In the genomic region with DNA sequence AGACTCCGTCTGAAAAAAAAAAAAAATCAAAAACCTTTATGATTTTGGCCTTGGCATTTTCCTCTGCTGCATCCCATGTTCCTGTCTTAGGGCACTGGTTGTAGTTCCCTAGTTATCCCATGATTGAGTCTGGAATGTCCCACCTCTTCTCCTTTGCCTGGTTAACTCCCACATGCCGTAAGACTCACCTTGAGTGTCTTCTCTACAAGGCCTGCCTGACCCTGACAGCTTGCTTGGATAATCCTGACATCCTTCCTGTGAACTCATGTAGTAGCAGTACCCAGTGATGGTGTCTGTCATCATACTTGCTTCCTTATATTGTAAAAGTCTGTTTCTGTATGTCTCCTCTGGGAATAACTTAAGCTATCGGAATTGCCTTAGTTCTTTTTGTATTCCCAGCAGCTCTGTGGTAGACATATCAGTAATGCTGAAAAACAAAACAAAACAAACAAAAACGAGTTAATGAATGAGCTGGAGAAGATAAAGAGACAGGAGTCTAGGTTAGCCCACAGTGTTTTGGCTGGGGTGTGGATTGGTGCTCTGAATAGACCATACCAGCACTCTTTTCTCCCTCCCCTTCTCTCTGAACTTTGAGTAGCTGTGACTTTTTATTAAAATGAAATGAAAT, we compare ENCODE assay signal across 17 cellular contexts. TPM values are rescaled to one million over a fixed set of nuclear protein-coding genes. Genes with fewer than 3 reads are reported as not detected.
DNase-seq lines count a peak whose midpoint lies in the region; ATAC-seq and TF ChIP-seq lines count a peak whose summit lies in the region.
"Had no signal": no experiment of that assay in that cellular context is flagged by ENCODE, and none has a peak within 500 bp of the region (broad histone marks: within the 10 kb centered on the region; RNA-seq: fewer than 3 reads in every experiment).

No MANE protein-coding gene starts in this region.

- TF ChIP-seq CTCF in upper lobe of right lung (IDR thresholded peaks at IDR 0.05): no peak

- no peaks in the 10 kb centered on the region for H3K36me3 ChIP-seq in upper lobe of right lung
- H3K36me3 ChIP-seq: uterus had no signal

- DNase-seq in activated naive CD4-positive, alpha-beta T cell treated with anti-CD3 and anti-CD28 coated beads, Interleukin-2, amount 10 ng/mL, durations not matched to agents 7 days and 5 days: no peak
- no peak for DNase-seq in activated naive CD4-positive, alpha-beta T cell treated with Interleukin-2 at 50 U/mL for 16 hours
- peak; percentile 4 for DNase-seq in UCSD-AML1 (lab: John Stamatoyannopoulos, UW; ENCODE audit: unreplicated experiment)
- DNase-seq in kidney tubule cell (ENCODE audit: low spot score): peak; percentile 18
- no peak for DNase-seq in upper lobe of right lung
- DNase-seq in posterior vena cava (ENCODE audit: low spot score): no peak
- DNase-seq: caudate nucleus; GM23248; islet precursor cell; Kasumi-1; NCI-H2081 treated with DMSO at 0.1 percent for 48 hours; NK-92 treated with Interleukin-12 subunit alpha and Interleukin-12 subunit beta, amount 100 ng/mL, for 24 hours; SIG-M5; uterus had no signal

- H3K9me3 ChIP-seq in upper lobe of right lung: no peaks in the 10 kb centered on the region
- H3K9me3 ChIP-seq: uterus had no signal

- H3K4me3 Mint-ChIP-seq in activated naive CD4-positive, alpha-beta T cell treated with anti-CD3 and anti-CD28 coated beads, Interleukin-2, amount 10 ng/mL, durations not matched to agents 7 days and 5 days: no peak overlapping the region

- ATAC-seq in upper lobe of right lung: peak; percentile 41
- ATAC-seq in GM21360 (IDR thresholded peaks at IDR 0.05; ENCODE audit: unreplicated experiment): no peak
- ATAC-seq in GM18502 (IDR thresholded peaks at IDR 0.05; ENCODE audit: poor library complexity, unreplicated experiment): no peak

- peaks cover 87% of the 10 kb centered on the region for H3K4me1 Mint-ChIP-seq in activated naive CD4-positive, alpha-beta T cell treated with anti-CD3 and anti-CD28 coated beads, Interleukin-2, amount 10 ng/mL, durations not matched to agents 7 days and 5 days

- peak overlapping the region; percentile 1 for H3K27ac Mint-ChIP-seq in activated naive CD4-positive, alpha-beta T cell treated with anti-CD3 and anti-CD28 coated beads, Interleukin-2, amount 10 ng/mL, durations not matched to agents 7 days and 5 days

- no peaks in the 10 kb centered on the region for H3K27me3 Mint-ChIP-seq in activated naive CD4-positive, alpha-beta T cell treated with anti-CD3 and anti-CD28 coated beads, Interleukin-2, amount 10 ng/mL, durations not matched to agents 7 days and 5 days

- intact Hi-C loops in upper lobe of right lung (cut with DNase I) (no loop called here), posterior vena cava (cut with DNase I) (no loop called here)

- no peaks in the 10 kb centered on the region for H3K27me3 ChIP-seq in upper lobe of right lung
- H3K27me3 ChIP-seq: uterus had no signal

- CTCF ChIA-PET in activated naive CD4-positive, alpha-beta T cell treated with anti-CD3 and anti-CD28 coated beads, Interleukin-2, amount 10 ng/mL, durations not matched to agents 7 days and 5 days (lab: Charles Lee): no interaction called here

- H3K9me3 Mint-ChIP-seq in activated naive CD4-positive, alpha-beta T cell treated with anti-CD3 and anti-CD28 coated beads, Interleukin-2, amount 10 ng/mL, durations not matched to agents 7 days and 5 days: no peaks in the 10 kb centered on the region

- peaks cover 81% of the 10 kb centered on the region for H3K4me1 ChIP-seq in upper lobe of right lung

- no peak overlapping the region for H3K27ac ChIP-seq in upper lobe of right lung
- H3K27ac ChIP-seq: GM23248, uterus, VCaP had no signal

- H3K4me3 ChIP-seq in upper lobe of right lung: no peak overlapping the region
- H3K4me3 ChIP-seq: GM23248, uterus had no signal

- H3K36me3 Mint-ChIP-seq in activated naive CD4-positive, alpha-beta T cell treated with anti-CD3 and anti-CD28 coated beads, Interleukin-2, amount 10 ng/mL, durations not matched to agents 7 days and 5 days: no peaks in the 10 kb centered on the region

RNA-seq across cellular contexts. Expression of gene NEK7, which starts 15.0 kb away (rescaled TPM):
- total RNA-seq in upper lobe of right lung (96.9 TPM), posterior vena cava (100 to 1,000 TPM; 117 to 165 TPM)

Comparison
In these comparisons a context has a peak if more than half of its experiments do, and no peak if none do; other contexts are left out.
1. DNase-seq: peak in UCSD-AML1 (single experiment) and kidney tubule cell (single experiment); none in activated naive CD4-positive, alpha-beta T cell treated with anti-CD3 and anti-CD28 coated beads, Interleukin-2, amount 10 ng/mL, durations not matched to agents 7 days and 5 days (single experiment), activated naive CD4-positive, alpha-beta T cell treated with Interleukin-2 at 50 U/mL for 16 hours (single experiment), upper lobe of right lung (single experiment) and posterior vena cava (single experiment).